ENCODE assay signal across 8 cellular contexts in the genomic region with DNA sequence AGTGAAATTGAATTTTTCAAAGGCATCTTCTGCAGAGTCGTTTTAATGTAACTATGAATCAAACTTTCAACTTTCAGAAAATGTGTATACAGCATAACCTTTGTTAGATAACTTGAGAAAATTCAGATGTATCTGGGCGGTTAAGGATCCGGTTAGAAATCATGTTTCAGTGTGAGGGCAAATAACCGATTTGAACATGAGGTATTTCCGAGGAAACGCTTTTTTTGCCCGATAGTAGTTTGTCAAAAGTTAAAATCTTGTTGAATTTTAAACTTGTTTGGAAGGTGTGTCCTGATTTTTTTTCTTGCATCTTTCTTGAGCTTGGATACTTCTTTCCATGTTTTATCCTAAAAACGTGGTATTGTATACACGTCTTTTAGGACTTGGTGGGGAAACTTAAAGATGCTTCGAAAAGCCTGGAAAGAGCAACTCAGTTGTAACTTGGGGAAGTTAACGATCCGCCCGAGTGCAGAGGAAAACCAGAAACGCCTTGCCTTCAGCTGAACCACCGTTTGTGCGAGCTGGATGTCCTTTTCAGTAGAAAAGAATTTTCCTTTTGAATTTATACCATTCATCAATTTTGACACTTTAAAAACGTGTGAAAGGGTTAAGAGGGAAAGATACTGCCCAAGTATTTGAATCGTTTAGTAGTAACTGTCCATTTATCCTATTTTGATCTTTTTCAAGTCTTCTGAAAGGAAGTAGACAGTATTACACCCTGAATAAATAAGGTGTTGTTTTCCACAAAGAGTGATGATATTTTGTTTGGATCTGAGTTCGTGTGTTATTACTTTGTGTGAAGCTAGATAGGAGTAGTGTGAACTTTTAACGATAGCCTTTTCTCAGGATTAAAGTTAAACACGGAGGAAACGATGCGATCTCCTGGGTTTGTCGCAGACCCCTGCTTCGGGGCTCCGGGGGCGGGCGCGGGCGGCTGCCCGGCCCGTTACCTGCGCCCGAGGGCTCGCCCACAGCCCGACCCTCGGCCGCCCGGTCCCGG. TPM values are rescaled to one million over a fixed set of nuclear protein-coding genes. Genes with fewer than 3 reads are reported as not detected.
DNase-seq lines count a peak whose midpoint lies in the region; ATAC-seq, FAIRE-seq and TF ChIP-seq lines count a peak whose summit lies in the region.

No MANE protein-coding gene starts in this region.

- no peak for TF ChIP-seq CTCF in A549 (IDR thresholded peaks at IDR 0.05)

- TF ChIP-seq EP300 in A549 (IDR thresholded peaks at IDR 0.05) = no peak

- peak overlapping the region; percentile 76 for H3K4me2 ChIP-seq in A549

- peaks cover 34% of the 10 kb centered on the region for H3K4me1 ChIP-seq in A549

- peak overlapping the region; percentile 94 for H3K4me3 Mint-ChIP-seq in activated naive CD4-positive, alpha-beta T cell treated with anti-CD3 and anti-CD28 coated beads, Interleukin-2, amount 50 U/mL, for 24 hours

- POLR2A ChIA-PET in A549 (lab: Yijun Ruan, JAX) = interaction anchor here (1.3 kb wide), 1 partner anchor 21 kb away, joined by 5 read pairs; no protein-coding TSS in a partner anchor

- TF ChIP-seq POLR2A in A549 (IDR thresholded peaks at IDR 0.05; ENCODE audit: low read length) (no peak), H54 (IDR thresholded peaks at IDR 0.05; ENCODE audit: low read depth, low read length) (no peak)

- no peak for DNase-seq in A549 (ENCODE audit: low read depth in 1 of 2, low spot score in 1 of 2)
- no peak for DNase-seq in H54 (ENCODE audit: insufficient read length, low spot score)
- peak; percentile 26 for DNase-seq in kidney tubule cell (ENCODE audit: low spot score)
- DNase-seq in superior temporal gyrus (ENCODE audit: extremely low spot score) = peak; percentile 67
- no peak for DNase-seq in T-helper 9 cell

- 59% methylated on average over 24 of the region's 40 CpGs for WGBS in A549 (ENCODE audit: missing lambda C conversion rate)

- H3K9me3 Mint-ChIP-seq in activated naive CD4-positive, alpha-beta T cell treated with anti-CD3 and anti-CD28 coated beads, Interleukin-2, amount 50 U/mL, for 24 hours = no peaks in the 10 kb centered on the region

- no peak for TF ChIP-seq RAD21 in A549 (conservative IDR thresholded peaks at IDR 0.05 in 1 of 2, IDR thresholded peaks at IDR 0.05 in 1 of 2)

- FAIRE-seq in A549 (lab: Jason Lieb, UNC) (no peak), H54 (lab: Jason Lieb, UNC) (peak; percentile 45)

- peaks cover 4% of the 10 kb centered on the region for H3K36me3 Mint-ChIP-seq in activated naive CD4-positive, alpha-beta T cell treated with anti-CD3 and anti-CD28 coated beads, Interleukin-2, amount 50 U/mL, for 24 hours

- peak overlapping the region; percentile 83 for H3K4me3 ChIP-seq in A549

- no peaks in the 10 kb centered on the region for H3K9me3 ChIP-seq in A549

- H3K27ac ChIP-seq in A549 = peak overlapping the region; percentile 89 to 91

- H3K4me1 Mint-ChIP-seq in activated naive CD4-positive, alpha-beta T cell treated with anti-CD3 and anti-CD28 coated beads, Interleukin-2, amount 50 U/mL, for 24 hours = peaks cover 63% of the 10 kb centered on the region

- CTCF ChIA-PET in A549 (lab: Yijun Ruan, JAX) = no interaction called here

- peak overlapping the region; percentile 98 for H3K27ac Mint-ChIP-seq in activated naive CD4-positive, alpha-beta T cell treated with anti-CD3 and anti-CD28 coated beads, Interleukin-2, amount 50 U/mL, for 24 hours

- H3K27me3 Mint-ChIP-seq in activated naive CD4-positive, alpha-beta T cell treated with anti-CD3 and anti-CD28 coated beads, Interleukin-2, amount 50 U/mL, for 24 hours = peaks cover 26% of the 10 kb centered on the region

- ATAC-seq in A549 (no peak), GM19324 (IDR thresholded peaks at IDR 0.05; ENCODE audit: low FRiP score, unreplicated experiment) (no peak)
- ATAC-seq in activated CD4-positive, CD25-positive, alpha-beta regulatory T cell treated with anti-CD3 and anti-CD28 coated beads, Interleukin-2, amount 50 U/mL, for 24 hours = no peak

TF ChIP-seq in A549, 52 proteins besides CTCF, POLR2A, EP300 and RAD21:
- TF ChIP-seq FOSB (CRISPR knock-in tag; IDR thresholded peaks at IDR 0.05) (no peak), RNF2 (IDR thresholded peaks at IDR 0.05; ENCODE audit: borderline replicate concordance, low read depth) (peak; percentile 19; the same call in 1 of the 2 replicates)

RNA-seq across cellular contexts. Expression of a gene that starts 1.0 kb away (rescaled TPM):
- polyA plus RNA-seq in A549 (2011; rRNA removed) = 64.3 and 77.3 TPM in 2 replicates
- 18.5 and 19.4 TPM in 2 replicates for polyA plus RNA-seq in A549 (2012; cell fraction: cytosol; rRNA removed)
- 11.7 and 13.0 TPM in 2 replicates for polyA plus RNA-seq in A549 (2012; cell fraction: nucleus; rRNA removed)
- 40.7 to 50.9 TPM (median 44.4 TPM) in 3 replicates for polyA plus RNA-seq in A549 (2017; fragmentation: RNase III; extraction: RNeasy Plus Mini Kit Qiagen cat#74134 plus additional on column Dnase treatment)
- 48.9 and 51.1 TPM in 2 replicates for polyA minus RNA-seq in A549 (2011; rRNA and poly(A)+ RNA removed)

RNA-seq across cellular contexts. Expression of a gene that starts 3.7 kb away (rescaled TPM):
- polyA plus RNA-seq in A549 (2011; rRNA removed) (70.2 and 70.8 TPM in 2 replicates), A549 (2017; fragmentation: RNase III; extraction: RNeasy Plus Mini Kit Qiagen cat#74134 plus additional on column Dnase treatment) (42.2 to 47.9 TPM (median 44.8 TPM) in 3 replicates)
- 16.7 and 17.7 TPM in 2 replicates for polyA plus RNA-seq in A549 (2012; cell fraction: cytosol; rRNA removed)
- 6.9 and 11.4 TPM in 2 replicates for polyA plus RNA-seq in A549 (2012; cell fraction: nucleus; rRNA removed)
- polyA minus RNA-seq in A549 (2011; rRNA and poly(A)+ RNA removed) = 6.2 and 7.2 TPM in 2 replicates

RNA-seq across cellular contexts. Expression of a gene that starts 25.4 kb away (rescaled TPM):
- 0.04 TPM in 1 of 2 replicates, not detected in the other for polyA plus RNA-seq in A549 (2011; rRNA removed)
- polyA plus RNA-seq in A549 (2012; cell fraction: cytosol; rRNA removed) = not detected in 2 replicates
- polyA plus RNA-seq in A549 (2012; cell fraction: nucleus; rRNA removed) = 0.05 TPM in 1 of 2 replicates, not detected in the other
- 0.05 TPM in 1 of 3 replicates, not detected in the others for polyA plus RNA-seq in A549 (2017; fragmentation: RNase III; extraction: RNeasy Plus Mini Kit Qiagen cat#74134 plus additional on column Dnase treatment)
- not detected in 2 replicates for polyA minus RNA-seq in A549 (2011; rRNA and poly(A)+ RNA removed)

Comparison
In these comparisons a context has a peak if more than half of its experiments do, and no peak if none do; other contexts are left out.
1. DNase-seq: peak in kidney tubule cell (single experiment) and superior temporal gyrus (single experiment); none in A549 (0 of 2), H54 (single experiment) and T-helper 9 cell (single experiment).